In genomic region chr14:98906123-98906995, GRCh38 we compare ENCODE assay signal across 13 cellular contexts.
DNase-seq lines count a peak whose midpoint lies in the region; ATAC-seq and TF ChIP-seq lines count a peak whose summit lies in the region.
"Had no signal": no experiment of that assay in that cellular context is flagged by ENCODE, and none has a peak within 500 bp of the region (broad histone marks: within the 10 kb centered on the region; RNA-seq: fewer than 3 reads in every experiment).

No MANE protein-coding gene starts in this region.

- H3K27ac Mint-ChIP-seq in immature natural killer cell: no peak overlapping the region
- H3K27ac Mint-ChIP-seq: activated naive CD8-positive, alpha-beta T cell; IgD-negative memory B cell had no signal

- peak; percentile 4 for DNase-seq in HT1080 (ENCODE audit: low read depth)
- DNase-seq in SW480 (ENCODE audit: low spot score): peak; percentile 83
- peak; percentile 18 for DNase-seq in kidney glomerular epithelial cell (lab: John Stamatoyannopoulos, UW)
- DNase-seq in thyroid gland: peak; percentile 68 to 73
- no peak for DNase-seq in immature natural killer cell
- no peak for DNase-seq in BE2C
- DNase-seq: effector CD4-positive, alpha-beta T cell; stimulated activated CD4-positive, alpha-beta T cell treated with anti-CD3 and anti-CD28 coated beads, Interleukin-2, amount 100 ng/mL, for 24 hours; stomach had no signal

- H3K4me3 Mint-ChIP-seq in immature natural killer cell: no peak overlapping the region
- H3K4me3 Mint-ChIP-seq: activated naive CD8-positive, alpha-beta T cell; IgD-negative memory B cell; neural crest cell had no signal

- intact Hi-C loops in thyroid gland (cut with DNase I): loop anchor here (10.0 kb wide), 2 partner anchors 212 to 328 kb away; no protein-coding TSS in a partner anchor

- no peaks in the 10 kb centered on the region for H3K9me3 ChIP-seq in thyroid gland
- no peaks in the 10 kb centered on the region for H3K9me3 ChIP-seq in BE2C
- H3K9me3 ChIP-seq: stomach had no signal

- peaks cover 9 to 12% (median 11%) of the 10 kb centered on the region in 3 donors for H3K27me3 Mint-ChIP-seq in immature natural killer cell (ENCODE audit: low read depth in 3 of 3)
- H3K27me3 Mint-ChIP-seq: activated naive CD8-positive, alpha-beta T cell; IgD-negative memory B cell had no signal

- peaks cover 0 to 2% (median 0%) of the 10 kb centered on the region in 6 donors for H3K9me3 Mint-ChIP-seq in immature natural killer cell
- H3K9me3 Mint-ChIP-seq: neural crest cell had no signal

- 27 to 40% methylated on average over 17 of the region's 17 CpGs for whole genome bisulfite sequencing in thyroid gland, 2 donors

- H3K4me1 Mint-ChIP-seq in immature natural killer cell: no peaks in the 10 kb centered on the region
- H3K4me1 Mint-ChIP-seq: IgD-negative memory B cell had no signal

- H3K27me3 ChIP-seq in thyroid gland: no peaks in the 10 kb centered on the region
- H3K27me3 ChIP-seq in BE2C: no peaks in the 10 kb centered on the region

- peak overlapping the region in 1 of 3 donors; percentile 7 for H3K27ac ChIP-seq in thyroid gland
- H3K27ac ChIP-seq: stomach had no signal

- H3K36me3 Mint-ChIP-seq in immature natural killer cell: no peaks in the 10 kb centered on the region
- H3K36me3 Mint-ChIP-seq: activated naive CD8-positive, alpha-beta T cell; IgD-negative memory B cell had no signal

- TF ChIP-seq POLR2A in thyroid gland (IDR thresholded peaks at IDR 0.05): no peak

- no peak for ATAC-seq in HG02763 (IDR thresholded peaks at IDR 0.05; ENCODE audit: unreplicated experiment)

- H3K4me3 ChIP-seq in thyroid gland (replicated peaks in 1 of 3) (no peak overlapping the region), BE2C (ENCODE audit: low read depth, low read length) (no peak overlapping the region)
- H3K4me3 ChIP-seq: stomach had no signal

- H3K36me3 ChIP-seq in thyroid gland: no peaks in the 10 kb centered on the region
- no peaks in the 10 kb centered on the region for H3K36me3 ChIP-seq in BE2C
- H3K36me3 ChIP-seq: stomach had no signal

- TF ChIP-seq CTCF in thyroid gland (IDR thresholded peaks at IDR 0.05): no peak
- no peak for TF ChIP-seq CTCF in BE2C (IDR thresholded peaks at IDR 0.05; ENCODE audit: low read depth, low read length)

- H3K4me1 ChIP-seq in thyroid gland: peaks cover 10 to 26% of the 10 kb centered on the region in 2 donors
- no peaks in the 10 kb centered on the region for H3K4me1 ChIP-seq in BE2C

Comparison
In these comparisons a context has a peak if more than half of its experiments do, and no peak if none do; other contexts are left out.
1. DNase-seq: peak in HT1080 (single experiment), SW480 (single experiment), kidney glomerular epithelial cell (single experiment) and thyroid gland (2 of 2); none in immature natural killer cell (0 of 3) and BE2C (single experiment).